Comparison of ENCODE assay signal across 8 cellular contexts in genomic region chr3:182794806-182795369, GRCh38. TPM values are rescaled to one million over a fixed set of nuclear protein-coding genes. Genes with fewer than 3 reads are reported as not detected.
DNase-seq lines count a peak whose midpoint lies in the region; ATAC-seq and TF ChIP-seq lines count a peak whose summit lies in the region.

No MANE protein-coding gene starts in this region.

- no peaks in the 10 kb centered on the region for H3K36me3 ChIP-seq in BJ (ENCODE audit: control insufficient read depth, insufficient read depth, low read length)
- H3K36me3 ChIP-seq in colonic mucosa = no peaks in the 10 kb centered on the region

- DNase-seq in BJ (ENCODE audit: low read depth) (no peak), colonic mucosa (no peak), SHP77 (lab: John Stamatoyannopoulos, UW) (no peak), amygdala (lab: John Stamatoyannopoulos, UW) (no peak)
- DNase-seq in Jurkat, Clone E6-1 (ENCODE audit: low read depth, low spot score) = no peak
- no peak for DNase-seq in naive thymus-derived CD8-positive, alpha-beta T cell

- H3K4me1 Mint-ChIP-seq in naive thymus-derived CD8-positive, alpha-beta T cell = peaks cover 15 to 49% (median 38%) of the 10 kb centered on the region in 4 donors

- no peaks in the 10 kb centered on the region for H3K9me3 Mint-ChIP-seq in naive thymus-derived CD8-positive, alpha-beta T cell

- TF ChIP-seq CTCF in BJ (IDR thresholded peaks at IDR 0.05; ENCODE audit: insufficient read depth, low read depth, low read length) (no peak), colonic mucosa (IDR thresholded peaks at IDR 0.05) (no peak)

- H3K4me3 ChIP-seq in BJ (ENCODE audit: low read depth, low read length) = peak overlapping the region; percentile 74
- H3K4me3 ChIP-seq in Jurkat, Clone E6-1 (ENCODE audit: low read length) = peak overlapping the region; percentile 95
- H3K4me3 ChIP-seq in colonic mucosa = peak overlapping the region; percentile 77

- H3K27me3 ChIP-seq in BJ (ENCODE audit: control insufficient read depth, insufficient read depth, low read length) (no peaks in the 10 kb centered on the region), colonic mucosa (no peaks in the 10 kb centered on the region)

- no peak for ATAC-seq in naive thymus-derived CD8-positive, alpha-beta T cell
- ATAC-seq in HG02981 (IDR thresholded peaks at IDR 0.05; ENCODE audit: unreplicated experiment) = no peak
- no peak for ATAC-seq in HG03439 (IDR thresholded peaks at IDR 0.05; ENCODE audit: unreplicated experiment)

- H3K27ac Mint-ChIP-seq in naive thymus-derived CD8-positive, alpha-beta T cell = peak overlapping the region; percentile 92 to 98 (median 97)

- CTCF ChIA-PET in BJ (lab: Yijun Ruan, JAX) = interaction anchor here (0.7 to 1.6 kb wide), 4 partner anchors 13 to 1934 kb away, joined by 3 to 5 read pairs (median 4); no protein-coding TSS in a partner anchor

- peaks cover 0 to 6% (median 0%) of the 10 kb centered on the region in 3 donors for H3K36me3 Mint-ChIP-seq in naive thymus-derived CD8-positive, alpha-beta T cell

- H3K9ac ChIP-seq in colonic mucosa (ENCODE audit: low read depth in 2 of 2, low read length in 2 of 2) = peak overlapping the region in 1 of 2 donors; percentile 99

- H3K27ac ChIP-seq in colonic mucosa = peak overlapping the region; percentile 97

- intact Hi-C loops in colonic mucosa (cut with DNase I) = no loop called here

- H3K4me3 Mint-ChIP-seq in naive thymus-derived CD8-positive, alpha-beta T cell = peak overlapping the region; percentile 88 to 99 (median 96)

- no peaks in the 10 kb centered on the region for H3K9me3 ChIP-seq in colonic mucosa

- peaks cover 9% of the 10 kb centered on the region for H3K4me1 ChIP-seq in colonic mucosa

- POLR2A ChIA-PET in BJ (lab: Charles Lee) = no interaction called here
- POLR2A ChIA-PET in naive thymus-derived CD8-positive, alpha-beta T cell (lab: Charles Lee) = interaction anchor here (0.6 to 1.5 kb wide), 4 partner anchors 13 to 1882 kb away, joined by 3 to 5 read pairs (median 4); partner anchors contain the start of gene FXR1

- H3K27me3 Mint-ChIP-seq in naive thymus-derived CD8-positive, alpha-beta T cell = no peaks in the 10 kb centered on the region

RNA-seq across cellular contexts. Expression of gene ATP11B, which starts 1.6 kb away (rescaled TPM):
- 11.2 and 21.3 TPM in 2 replicates for polyA plus RNA-seq in BJ (2011; rRNA removed)
- 22.0 and 26.7 TPM in 2 replicates for polyA minus RNA-seq in BJ (2011; rRNA and poly(A)+ RNA removed)
- polyA plus RNA-seq in Jurkat, Clone E6-1 (2012; ENCODE audit: insufficient read depth, insufficient read length) = 39.1 TPM
- total RNA-seq in colonic mucosa = 100 to 1,000 TPM; 100 to 129 TPM
- total RNA-seq in naive thymus-derived CD8-positive, alpha-beta T cell = 100 to 1,000 TPM; 116 to 125 TPM
- polyA plus RNA-seq in naive thymus-derived CD8-positive, alpha-beta T cell = 10 to 100 TPM; 31.6 to 48.7 (median 39.5) TPM
